ENCODE assay signal across 8 cellular contexts in genomic region chr5:131635755-131636479, GRCh38. TPM values are rescaled to one million over a fixed set of nuclear protein-coding genes. Genes with fewer than 3 reads are reported as not detected.
DNase-seq lines count a peak whose midpoint lies in the region; ATAC-seq and TF ChIP-seq lines count a peak whose summit lies in the region.

No MANE protein-coding gene starts in this region.

- peak overlapping the region; percentile 85 for H3K9ac ChIP-seq in ES-I3 (ENCODE audit: low read depth, low read length)

- peak overlapping the region; percentile 94 for H3K27ac Mint-ChIP-seq in activated naive CD8-positive, alpha-beta T cell treated with anti-CD3 and anti-CD28 coated beads, Interleukin-2, amount 10 ng/mL, durations not matched to agents 7 days and 5 days

- ATAC-seq in activated naive CD8-positive, alpha-beta T cell treated with anti-CD3 and anti-CD28 coated beads, Interleukin-2, amount 10 ng/mL, durations not matched to agents 7 days and 5 days (ENCODE audit: low read depth) = no peak
- ATAC-seq in HG02885 (IDR thresholded peaks at IDR 0.05; ENCODE audit: poor library complexity, unreplicated experiment) (no peak), GM21526 (IDR thresholded peaks at IDR 0.05; ENCODE audit: low FRiP score, unreplicated experiment) (no peak)

- no peak for TF ChIP-seq CTCF in hepatocyte (IDR thresholded peaks at IDR 0.05; ENCODE audit: poor library complexity)

- H3K4me1 ChIP-seq in ES-I3 (ENCODE audit: insufficient read depth, low read length) (peaks cover 5% of the 10 kb centered on the region), hepatocyte (ENCODE audit: insufficient read depth) (peaks cover 19% of the 10 kb centered on the region)

- H3K9me2 ChIP-seq in hepatocyte (replicated peaks; ENCODE audit: insufficient read depth) = no peaks in the 10 kb centered on the region

- H3K27me3 Mint-ChIP-seq in activated naive CD8-positive, alpha-beta T cell treated with anti-CD3 and anti-CD28 coated beads, Interleukin-2, amount 10 ng/mL, durations not matched to agents 7 days and 5 days = no peaks in the 10 kb centered on the region

- H4K20me1 ChIP-seq in hepatocyte (ENCODE audit: insufficient read depth, poor library complexity, severe bottlenecking) = no peaks in the 10 kb centered on the region

- peaks cover 33% of the 10 kb centered on the region for H3K79me2 ChIP-seq in hepatocyte

- DNase-seq in activated naive CD8-positive, alpha-beta T cell treated with anti-CD3 and anti-CD28 coated beads, Interleukin-2, amount 10 ng/mL, durations not matched to agents 7 days and 5 days = no peak
- DNase-seq in hepatocyte (ENCODE audit: low spot score) (peak; percentile 9), skeletal muscle cell (ENCODE audit: low read depth) (no peak), superior temporal gyrus (ENCODE audit: extremely low spot score) (no peak)

- peak overlapping the region; percentile 96 for H3K4me3 Mint-ChIP-seq in activated naive CD8-positive, alpha-beta T cell treated with anti-CD3 and anti-CD28 coated beads, Interleukin-2, amount 10 ng/mL, durations not matched to agents 7 days and 5 days

- WGBS in hepatocyte (ENCODE audit: low lambda C conversion rate, missing lambda C conversion rate) = 2% methylated on average over 16 of the region's 16 CpGs

- peak overlapping the region; percentile 53 for H2AFZ ChIP-seq in hepatocyte

- peaks cover 2% of the 10 kb centered on the region for H3K36me3 Mint-ChIP-seq in activated naive CD8-positive, alpha-beta T cell treated with anti-CD3 and anti-CD28 coated beads, Interleukin-2, amount 10 ng/mL, durations not matched to agents 7 days and 5 days

- H3K27ac ChIP-seq in KOPT-K1 (ENCODE audit: low read depth, low read length, poor library complexity, severe bottlenecking) (peak overlapping the region; percentile 97), hepatocyte (peak overlapping the region; percentile 98)

- H3K4me2 ChIP-seq in hepatocyte = peak overlapping the region; percentile 85

- H3K27me3 ChIP-seq in hepatocyte = no peaks in the 10 kb centered on the region

- POLR2A ChIA-PET in activated naive CD8-positive, alpha-beta T cell treated with anti-CD3 and anti-CD28 coated beads, Interleukin-2, amount 10 ng/mL, durations not matched to agents 7 days and 5 days (lab: Charles Lee) = interaction anchor here (0.6 to 1.4 kb wide), 9 partner anchors 11 to 1300 kb away, joined by 3 to 14 read pairs (median 3); partner anchors contain the start of gene FNIP1

- H3K4me3 ChIP-seq in hepatocyte = peak overlapping the region; percentile 41
- H3K4me3 ChIP-seq in skeletal muscle cell (ENCODE audit: low read depth, low read length) = peak overlapping the region; percentile 95

- H3K36me3 ChIP-seq in ES-I3 (ENCODE audit: insufficient read depth, low read length) (no peaks in the 10 kb centered on the region), KOPT-K1 (ENCODE audit: insufficient read depth, low read length) (no peaks in the 10 kb centered on the region), hepatocyte (replicated peaks; ENCODE audit: insufficient read depth, low read depth) (no peaks in the 10 kb centered on the region)

- no peaks in the 10 kb centered on the region for H3K9me3 Mint-ChIP-seq in activated naive CD8-positive, alpha-beta T cell treated with anti-CD3 and anti-CD28 coated beads, Interleukin-2, amount 10 ng/mL, durations not matched to agents 7 days and 5 days

- H3K9me3 ChIP-seq in ES-I3 (ENCODE audit: control insufficient read depth, insufficient read depth, low read length) (no peaks in the 10 kb centered on the region), KOPT-K1 (ENCODE audit: insufficient read depth, low read length, poor library complexity, severe bottlenecking) (no peaks in the 10 kb centered on the region), hepatocyte (ENCODE audit: low read depth) (no peaks in the 10 kb centered on the region)

- H3K4me1 Mint-ChIP-seq in activated naive CD8-positive, alpha-beta T cell treated with anti-CD3 and anti-CD28 coated beads, Interleukin-2, amount 10 ng/mL, durations not matched to agents 7 days and 5 days = peaks cover 21% of the 10 kb centered on the region

RNA-seq across cellular contexts. Expression of gene RAPGEF6, which starts 0.9 kb away (rescaled TPM):
- 10 to 100 TPM; 51.2 to 51.5 TPM for total RNA-seq in activated naive CD8-positive, alpha-beta T cell treated with anti-CD3 and anti-CD28 coated beads, Interleukin-2, amount 10 ng/mL, durations not matched to agents 7 days and 5 days
- total RNA-seq in hepatocyte = 13.3 and 13.7 TPM in 2 replicates
- 4.2 and 4.7 TPM in 2 replicates for polyA plus RNA-seq in hepatocyte
